29 cellular contexts compared by ENCODE assay signal in the genomic region with DNA sequence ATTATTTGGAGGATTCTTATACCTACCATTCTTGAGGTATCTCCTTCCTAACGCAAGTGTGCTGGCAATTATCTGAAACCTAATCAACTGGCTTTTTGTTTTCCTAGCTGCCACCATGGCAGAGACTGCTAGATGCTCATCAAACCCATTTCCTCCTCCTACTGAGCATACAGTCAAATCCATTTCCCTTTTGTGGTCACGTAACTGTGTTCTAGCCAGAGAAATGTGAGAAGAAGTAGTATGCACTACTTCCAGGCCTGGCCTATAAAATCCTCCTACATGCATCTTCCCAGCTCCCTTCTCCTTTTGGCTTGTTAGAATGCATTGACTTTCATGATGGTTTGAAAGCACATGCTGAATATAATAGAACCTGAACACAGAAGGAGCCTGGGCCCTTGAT.
"Had no signal": no experiment of that assay in that cellular context is flagged by ENCODE, and none has a peak within 500 bp of the region (broad histone marks: within the 10 kb centered on the region; RNA-seq: fewer than 3 reads in every experiment).

No MANE protein-coding gene starts in this region.

- ATAC-seq: activated CD4-positive, alpha-beta T cell treated with anti-CD3 and anti-CD28 coated beads for 36 hours; activated T-cell treated with anti-CD3 and anti-CD28 coated beads, Interleukin-2, amount 50 U/mL, for 72 hours; body of pancreas; gastrocnemius medialis; natural killer cell; stimulated activated memory B cell treated with anti-CD40 and anti-IgM and Interleukin-4, amounts not matched to agents 10 μg/mL and 1 μg/mL and 100 μg/mL, for 72 hours; stimulated activated naive CD8-positive, alpha-beta T cell treated with anti-CD3 and anti-CD28 coated beads, Interleukin-15, amount 100 ng/mL, for 72 hours; upper lobe of right lung had no signal

- H3K4me1 ChIP-seq: adrenal gland, body of pancreas, gastrocnemius medialis, left ventricle myocardium inferior, right atrium auricular region, upper lobe of right lung had no signal

- DNase-seq: activated CD4-positive, alpha-beta T cell treated with anti-CD3 and anti-CD28 coated beads for 36 hours; activated CD4-positive, alpha-beta T cell treated with anti-CD3 and anti-CD28 coated beads, Interleukin-2, amount 50 U/mL, for 4 hours; activated CD4-positive, CD25-positive, alpha-beta regulatory T cell; activated effector memory CD4-positive, alpha-beta T cell treated with anti-CD3 and anti-CD28 coated beads, Interleukin-2, amount 50 U/mL, for 16 hours; activated naive CD4-positive, alpha-beta T cell treated with anti-CD3 and anti-CD28 coated beads for 36 hours; activated naive CD8-positive, alpha-beta T cell treated with anti-CD3 and anti-CD28 coated beads for 36 hours; activated T-cell treated with anti-CD3 and anti-CD28 coated beads for 4 hours; activated T-cell treated with anti-CD3 and anti-CD28 coated beads, Interleukin-2, amount 50 U/mL, for 72 hours; adrenal gland; aorta; body of pancreas; effector CD8-positive, alpha-beta T cell; erythroblast; gastrocnemius medialis; glutamatergic neuron; left ventricle myocardium inferior; mesendoderm; natural killer cell; stimulated activated CD4-positive, alpha-beta T cell treated with anti-CD3 and anti-CD28 coated beads, Interleukin-1b, Interleukin-23, amount 100 ng/mL, for 48 hours; stimulated activated CD4-positive, alpha-beta T cell treated with anti-CD3 and anti-CD28 coated beads, Interleukin-4, amount 100 ng/mL, for 4 hours; stimulated activated CD8-positive, alpha-beta memory T cell treated with anti-CD3 and anti-CD28 coated beads, Interleukin-4, amount 100 ng/mL, for 48 hours; stimulated activated naive CD8-positive, alpha-beta T cell treated with anti-CD3 and anti-CD28 coated beads, Interleukin-15, amount 100 ng/mL, for 72 hours; substantia nigra; T-helper 9 cell; upper lobe of right lung had no signal

- H3K27me3 ChIP-seq: adrenal gland, body of pancreas, gastrocnemius medialis, right atrium auricular region, upper lobe of right lung had no signal

- H3K27ac ChIP-seq: adrenal gland, body of pancreas, gastrocnemius medialis, left ventricle myocardium inferior, right atrium auricular region, upper lobe of right lung had no signal

- H3K4me2 ChIP-seq: smooth muscle cell had no signal

- H3K4me3 ChIP-seq: adrenal gland, body of pancreas, gastrocnemius medialis, left ventricle myocardium inferior, lung, right atrium auricular region, smooth muscle cell, upper lobe of right lung had no signal

- H3K9me3 ChIP-seq: adrenal gland, gastrocnemius medialis, left ventricle myocardium inferior, right atrium auricular region, upper lobe of right lung had no signal

- H3K36me3 ChIP-seq: adrenal gland, gastrocnemius medialis, left ventricle myocardium inferior, right atrium auricular region, upper lobe of right lung had no signal
